16 cellular contexts compared by ENCODE assay signal in the genomic region with DNA sequence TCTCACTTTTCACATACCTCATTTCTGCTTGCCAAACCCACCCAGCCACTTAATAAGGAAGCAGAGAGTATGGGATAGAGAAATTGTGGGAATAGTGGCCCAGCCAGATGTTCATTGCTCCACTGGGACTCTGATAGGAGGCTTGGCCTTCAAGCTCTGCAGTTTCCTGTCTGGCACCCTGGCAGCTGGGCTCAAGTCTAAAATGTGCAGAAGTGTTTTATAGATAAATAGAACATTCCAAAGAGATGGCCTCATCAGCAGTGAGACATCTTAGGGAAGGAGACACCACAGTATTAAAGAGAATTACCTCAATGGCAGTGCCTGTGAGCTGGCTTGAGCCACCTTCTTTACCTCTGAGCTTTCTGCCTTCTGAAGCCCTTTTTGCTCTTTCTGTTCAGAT. TPM values are rescaled to one million over a fixed set of nuclear protein-coding genes. Genes with fewer than 3 reads are reported as not detected.
A peak's percentile ranks its signal among the peaks of the same experiment; 100 is the strongest.
DNase-seq lines count a peak whose midpoint lies in the region; ATAC-seq and TF ChIP-seq lines count a peak whose summit lies in the region.
"Had no signal": no experiment of that assay in that cellular context is flagged by ENCODE, and none has a peak within 500 bp of the region (broad histone marks: within the 10 kb centered on the region; RNA-seq: fewer than 3 reads in every experiment).

No MANE protein-coding gene starts in this region.

- H3K4me1 Mint-ChIP-seq in HFFc6 (ENCODE audit: low read depth) = peaks cover 21% of the 10 kb centered on the region
- H3K4me1 Mint-ChIP-seq: activated CD4-positive, alpha-beta memory T cell treated with anti-CD3 and anti-CD28 coated beads, Interleukin-2, amount 10 ng/mL, durations not matched to agents 7 days and 5 days had no signal

- in situ Hi-C loops in ACHN (cut with HindIII; ENCODE audit: low pct_ligation_motif_present, low pct_unique_long_range_greater_than_20kb, low sequenced_read_pairs) = no loop called here

- ATAC-seq in foreskin keratinocyte = peak; percentile 82
- ATAC-seq in GM19467 (IDR thresholded peaks at IDR 0.05; ENCODE audit: unreplicated experiment) = no peak
- no peak for ATAC-seq in HG02759 (IDR thresholded peaks at IDR 0.05; ENCODE audit: unreplicated experiment)

- no peak overlapping the region for H3K27ac ChIP-seq in foreskin keratinocyte
- H3K27ac ChIP-seq: BLaER1 treated with 17β-estradiol and CSF1 and Interleukin-3, amounts not matched to agents 10 nM and 100 nM; cardiac muscle cell had no signal

- DNase-seq in ACHN (peak; percentile 59), HFFc6 (peak; percentile 71), amniotic epithelial cell (ENCODE audit: low read depth) (peak; percentile 78), foreskin keratinocyte (peak; percentile 62 to 76), mucosa of gallbladder (ENCODE audit: low spot score) (no peak), NCI-H2196 (lab: John Stamatoyannopoulos, UW; ENCODE audit: unreplicated experiment) (no peak)
- DNase-seq: activated CD4-positive, alpha-beta memory T cell treated with anti-CD3 and anti-CD28 coated beads, Interleukin-2, amount 10 ng/mL, durations not matched to agents 7 days and 5 days; activated effector memory CD4-positive, alpha-beta T cell treated with Interleukin-2 at 50 U/mL for 16 hours; stimulated activated CD4-positive, alpha-beta T cell treated with anti-CD3 and anti-CD28 coated beads, Interleukin-2, amount 100 ng/mL, for 24 hours; T-helper 9 cell had no signal

- peaks cover 43% of the 10 kb centered on the region for H3K36me3 Mint-ChIP-seq in HFFc6 (ENCODE audit: low read depth)

- no peaks in the 10 kb centered on the region for H3K27me3 Mint-ChIP-seq in HFFc6 (ENCODE audit: insufficient read depth)
- H3K27me3 Mint-ChIP-seq: activated CD4-positive, alpha-beta memory T cell treated with anti-CD3 and anti-CD28 coated beads, Interleukin-2, amount 10 ng/mL, durations not matched to agents 7 days and 5 days; progenitor cell of endocrine pancreas had no signal

- TF ChIP-seq CTCF in HFFc6 (IDR thresholded peaks at IDR 0.05) = no peak
- TF ChIP-seq CTCF in foreskin keratinocyte (conservative IDR thresholded peaks at IDR 0.05) = no peak

- no peak overlapping the region for H3K4me3 Mint-ChIP-seq in HFFc6
- H3K4me3 Mint-ChIP-seq: activated CD4-positive, alpha-beta memory T cell treated with anti-CD3 and anti-CD28 coated beads, Interleukin-2, amount 10 ng/mL, durations not matched to agents 7 days and 5 days had no signal

- H3K27ac Mint-ChIP-seq in HFFc6 = peak overlapping the region; percentile 71
- H3K27ac Mint-ChIP-seq: activated CD4-positive, alpha-beta memory T cell treated with anti-CD3 and anti-CD28 coated beads, Interleukin-2, amount 10 ng/mL, durations not matched to agents 7 days and 5 days; progenitor cell of endocrine pancreas had no signal

- peaks cover 4% of the 10 kb centered on the region; the same call in 1 of the 2 replicates for H3K9me3 Mint-ChIP-seq in HFFc6
- H3K9me3 Mint-ChIP-seq: activated CD4-positive, alpha-beta memory T cell treated with anti-CD3 and anti-CD28 coated beads, Interleukin-2, amount 10 ng/mL, durations not matched to agents 7 days and 5 days had no signal

- no peaks in the 10 kb centered on the region for H3K4me1 ChIP-seq in foreskin keratinocyte
- H3K4me1 ChIP-seq: BLaER1 treated with 17β-estradiol and CSF1 and Interleukin-3, amounts not matched to agents 10 nM and 100 nM; HAP-1 had no signal

- H3K27me3 ChIP-seq in foreskin keratinocyte = no peaks in the 10 kb centered on the region
- H3K27me3 ChIP-seq: BLaER1 treated with 17β-estradiol and CSF1 and Interleukin-3, amounts not matched to agents 10 nM and 100 nM; cardiac muscle cell had no signal

RNA-seq across cellular contexts. Expression of a gene that starts 24.7 kb away (rescaled TPM):
- 10 to 100 TPM; 34.9 to 45.6 (median 40.9) TPM for total RNA-seq in HFFc6 (2021; fragmentation: NEBNext Ultra II Directional; extraction: Animal tissue kit (Norgen Biotek cat#: 25700))
- total RNA-seq in foreskin keratinocyte = 28.6 and 29.1 TPM in 2 replicates
- polyA plus RNA-seq in foreskin keratinocyte = 42.9 and 47.4 TPM in 2 replicates
- 36.9 TPM for total RNA-seq in mucosa of gallbladder

RNA-seq across cellular contexts. Expression of a gene that starts 29.8 kb away (rescaled TPM):
- 10 to 100 TPM; 20.1 to 24.7 (median 22.4) TPM for total RNA-seq in HFFc6 (2021; fragmentation: NEBNext Ultra II Directional; extraction: Animal tissue kit (Norgen Biotek cat#: 25700))
- total RNA-seq in foreskin keratinocyte = 25.7 and 26.1 TPM in 2 replicates
- 28.4 and 32.1 TPM in 2 replicates for polyA plus RNA-seq in foreskin keratinocyte
- total RNA-seq in mucosa of gallbladder = 24.4 TPM

Comparison
In these comparisons a context has a peak if more than half of its experiments do, and no peak if none do; other contexts are left out.
1. DNase-seq: peak in ACHN (single experiment), HFFc6 (single experiment), amniotic epithelial cell (single experiment) and foreskin keratinocyte (2 of 2); none in mucosa of gallbladder (single experiment) and NCI-H2196 (single experiment).